ENCODE assay signal across 16 cellular contexts in the genomic region with DNA sequence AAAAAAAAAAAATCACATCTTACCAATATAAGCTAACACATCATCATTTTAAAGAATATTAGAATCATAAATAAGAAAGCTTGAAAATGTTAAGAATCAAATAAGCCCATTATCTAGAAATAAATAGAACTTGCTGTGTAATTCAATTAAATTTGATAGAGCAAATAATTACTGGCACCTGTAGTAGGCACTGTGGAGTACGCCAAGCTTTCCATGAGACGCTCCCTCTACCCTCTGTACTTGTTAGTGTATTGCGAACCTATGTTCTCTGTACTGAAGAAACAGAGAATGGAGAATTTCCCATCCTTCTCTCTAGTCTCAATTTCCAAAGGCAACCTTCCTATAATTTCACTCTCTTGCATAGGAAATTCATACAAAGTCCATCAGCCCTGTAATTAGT.
"Had no signal": no experiment of that assay in that cellular context is flagged by ENCODE, and none has a peak within 500 bp of the region (broad histone marks: within the 10 kb centered on the region; RNA-seq: fewer than 3 reads in every experiment).

No MANE protein-coding gene starts in this region.

- H3K36me3 ChIP-seq: ascending aorta, prostate gland, spleen, tibial nerve, vagina had no signal

- H3K27me3 ChIP-seq: ascending aorta, tibial nerve, vagina had no signal

- H3K27ac ChIP-seq: dorsolateral prefrontal cortex, prostate gland, spleen, tibial nerve, vagina had no signal

- DNase-seq: activated CD4-positive, alpha-beta T cell treated with anti-CD3 and anti-CD28 coated beads for 4 hours; activated CD8-positive, alpha-beta memory T cell treated with anti-CD3 and anti-CD28 coated beads, Interleukin-2, amount 50 U/mL, for 48 hours; activated CD8-positive, alpha-beta T cell treated with anti-CD3 and anti-CD28 coated beads for 36 hours; activated naive CD4-positive, alpha-beta T cell; dorsolateral prefrontal cortex; foreskin melanocyte; left cardiac atrium; naive thymus-derived CD4-positive, alpha-beta T cell; spleen; stimulated activated CD4-positive, alpha-beta T cell treated with anti-CD3 and anti-CD28 coated beads, Interleukin-1b, Interleukin-23, amount 100 ng/mL, for 48 hours had no signal

- H3K9me3 ChIP-seq: ascending aorta, prostate gland, spleen, tibial nerve, vagina had no signal

- H3K4me1 ChIP-seq: prostate gland, spleen, tibial nerve, vagina had no signal

- H3K4me3 ChIP-seq: ascending aorta, dorsolateral prefrontal cortex, prostate gland, spleen, tibial nerve, vagina had no signal

- ATAC-seq: activated CD8-positive, alpha-beta T cell treated with anti-CD3 and anti-CD28 coated beads for 36 hours; left cardiac atrium; naive thymus-derived CD4-positive, alpha-beta T cell; sciatic nerve; stimulated activated memory B cell treated with anti-CD40 and anti-IgM and Interleukin-4, amounts not matched to agents 10 μg/mL and 1 μg/mL and 100 μg/mL, for 72 hours had no signal
